In the genomic region with DNA sequence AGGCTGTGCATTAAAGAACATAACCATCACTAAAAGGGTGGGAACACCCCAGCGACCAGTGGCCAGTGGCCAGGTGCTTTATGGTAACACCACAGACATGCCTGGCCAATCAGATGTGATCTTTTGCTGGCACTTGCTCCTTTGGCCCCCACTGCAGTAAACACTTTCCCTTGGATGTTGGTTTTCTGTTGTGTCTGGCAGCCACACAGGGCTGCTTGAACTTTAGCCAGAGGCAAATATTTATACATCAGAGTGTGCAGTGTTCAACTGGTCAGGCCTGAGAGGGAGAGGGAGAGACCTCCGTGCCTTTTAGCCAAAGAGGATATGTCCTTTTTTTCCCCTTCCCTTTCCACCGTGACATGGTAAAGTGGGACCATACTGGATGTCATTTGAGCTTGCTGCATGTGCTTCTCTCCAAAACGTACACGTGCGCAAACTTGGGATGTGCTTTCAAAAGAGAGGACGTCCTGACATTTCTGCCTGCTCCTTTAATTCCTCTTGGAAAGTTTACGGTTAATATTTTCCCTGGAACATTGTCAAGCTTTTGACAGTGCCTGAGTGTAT, we compare ENCODE assay signal across 1 cellular context.
TF ChIP-seq lines count a peak whose summit lies in the region.

No MANE protein-coding gene starts in this region.

TF ChIP-seq in HepG2, 621 proteins besides CTCF, POLR2A, EP300 and RAD21 (continued from another document and continues in another):
- TF ChIP-seq ZNF703 (CRISPR knock-in tag; IDR thresholded peaks at IDR 0.05; ENCODE audit: borderline replicate concordance), result no peak
- no peak for TF ChIP-seq MLLT10 (CRISPR knock-in tag; IDR thresholded peaks at IDR 0.05)
- TF ChIP-seq, protein P1, sequence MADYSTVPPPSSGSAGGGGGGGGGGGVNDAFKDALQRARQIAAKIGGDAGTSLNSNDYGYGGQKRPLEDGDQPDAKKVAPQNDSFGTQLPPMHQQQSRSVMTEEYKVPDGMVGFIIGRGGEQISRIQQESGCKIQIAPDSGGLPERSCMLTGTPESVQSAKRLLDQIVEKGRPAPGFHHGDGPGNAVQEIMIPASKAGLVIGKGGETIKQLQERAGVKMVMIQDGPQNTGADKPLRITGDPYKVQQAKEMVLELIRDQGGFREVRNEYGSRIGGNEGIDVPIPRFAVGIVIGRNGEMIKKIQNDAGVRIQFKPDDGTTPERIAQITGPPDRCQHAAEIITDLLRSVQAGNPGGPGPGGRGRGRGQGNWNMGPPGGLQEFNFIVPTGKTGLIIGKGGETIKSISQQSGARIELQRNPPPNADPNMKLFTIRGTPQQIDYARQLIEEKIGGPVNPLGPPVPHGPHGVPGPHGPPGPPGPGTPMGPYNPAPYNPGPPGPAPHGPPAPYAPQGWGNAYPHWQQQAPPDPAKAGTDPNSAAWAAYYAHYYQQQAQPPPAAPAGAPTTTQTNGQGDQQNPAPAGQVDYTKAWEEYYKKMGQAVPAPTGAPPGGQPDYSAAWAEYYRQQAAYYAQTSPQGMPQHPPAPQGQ (CRISPR knock-in tag; IDR thresholded peaks at IDR 0.05; ENCODE audit: borderline replicate concordance), result no peak
- TF ChIP-seq, protein P2, sequence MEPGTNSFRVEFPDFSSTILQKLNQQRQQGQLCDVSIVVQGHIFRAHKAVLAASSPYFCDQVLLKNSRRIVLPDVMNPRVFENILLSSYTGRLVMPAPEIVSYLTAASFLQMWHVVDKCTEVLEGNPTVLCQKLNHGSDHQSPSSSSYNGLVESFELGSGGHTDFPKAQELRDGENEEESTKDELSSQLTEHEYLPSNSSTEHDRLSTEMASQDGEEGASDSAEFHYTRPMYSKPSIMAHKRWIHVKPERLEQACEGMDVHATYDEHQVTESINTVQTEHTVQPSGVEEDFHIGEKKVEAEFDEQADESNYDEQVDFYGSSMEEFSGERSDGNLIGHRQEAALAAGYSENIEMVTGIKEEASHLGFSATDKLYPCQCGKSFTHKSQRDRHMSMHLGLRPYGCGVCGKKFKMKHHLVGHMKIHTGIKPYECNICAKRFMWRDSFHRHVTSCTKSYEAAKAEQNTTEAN (CRISPR knock-in tag; conservative IDR thresholded peaks at IDR 0.05), result peak; percentile 85
- TF ChIP-seq, protein P3, sequence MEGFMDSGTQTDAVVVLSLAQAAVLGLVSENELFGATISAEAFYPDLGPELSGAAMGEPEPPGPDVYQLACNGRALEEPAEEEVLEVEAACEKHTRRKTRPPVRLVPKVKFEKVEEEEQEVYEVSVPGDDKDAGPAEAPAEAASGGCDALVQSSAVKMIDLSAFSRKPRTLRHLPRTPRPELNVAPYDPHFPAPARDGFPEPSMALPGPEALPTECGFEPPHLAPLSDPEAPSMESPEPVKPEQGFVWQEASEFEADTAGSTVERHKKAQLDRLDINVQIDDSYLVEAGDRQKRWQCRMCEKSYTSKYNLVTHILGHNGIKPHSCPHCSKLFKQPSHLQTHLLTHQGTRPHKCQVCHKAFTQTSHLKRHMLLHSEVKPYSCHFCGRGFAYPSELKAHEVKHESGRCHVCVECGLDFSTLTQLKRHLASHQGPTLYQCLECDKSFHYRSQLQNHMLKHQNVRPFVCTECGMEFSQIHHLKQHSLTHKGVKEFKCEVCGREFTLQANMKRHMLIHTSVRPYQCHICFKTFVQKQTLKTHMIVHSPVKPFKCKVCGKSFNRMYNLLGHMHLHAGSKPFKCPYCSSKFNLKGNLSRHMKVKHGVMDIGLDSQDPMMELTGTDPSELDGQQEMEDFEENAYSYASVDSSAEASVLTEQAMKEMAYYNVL (CRISPR knock-in tag; IDR thresholded peaks at IDR 0.05; ENCODE audit: borderline replicate concordance), result peak; percentile 86; the same call in 1 of the 2 replicates
- TF ChIP-seq, protein P4, sequence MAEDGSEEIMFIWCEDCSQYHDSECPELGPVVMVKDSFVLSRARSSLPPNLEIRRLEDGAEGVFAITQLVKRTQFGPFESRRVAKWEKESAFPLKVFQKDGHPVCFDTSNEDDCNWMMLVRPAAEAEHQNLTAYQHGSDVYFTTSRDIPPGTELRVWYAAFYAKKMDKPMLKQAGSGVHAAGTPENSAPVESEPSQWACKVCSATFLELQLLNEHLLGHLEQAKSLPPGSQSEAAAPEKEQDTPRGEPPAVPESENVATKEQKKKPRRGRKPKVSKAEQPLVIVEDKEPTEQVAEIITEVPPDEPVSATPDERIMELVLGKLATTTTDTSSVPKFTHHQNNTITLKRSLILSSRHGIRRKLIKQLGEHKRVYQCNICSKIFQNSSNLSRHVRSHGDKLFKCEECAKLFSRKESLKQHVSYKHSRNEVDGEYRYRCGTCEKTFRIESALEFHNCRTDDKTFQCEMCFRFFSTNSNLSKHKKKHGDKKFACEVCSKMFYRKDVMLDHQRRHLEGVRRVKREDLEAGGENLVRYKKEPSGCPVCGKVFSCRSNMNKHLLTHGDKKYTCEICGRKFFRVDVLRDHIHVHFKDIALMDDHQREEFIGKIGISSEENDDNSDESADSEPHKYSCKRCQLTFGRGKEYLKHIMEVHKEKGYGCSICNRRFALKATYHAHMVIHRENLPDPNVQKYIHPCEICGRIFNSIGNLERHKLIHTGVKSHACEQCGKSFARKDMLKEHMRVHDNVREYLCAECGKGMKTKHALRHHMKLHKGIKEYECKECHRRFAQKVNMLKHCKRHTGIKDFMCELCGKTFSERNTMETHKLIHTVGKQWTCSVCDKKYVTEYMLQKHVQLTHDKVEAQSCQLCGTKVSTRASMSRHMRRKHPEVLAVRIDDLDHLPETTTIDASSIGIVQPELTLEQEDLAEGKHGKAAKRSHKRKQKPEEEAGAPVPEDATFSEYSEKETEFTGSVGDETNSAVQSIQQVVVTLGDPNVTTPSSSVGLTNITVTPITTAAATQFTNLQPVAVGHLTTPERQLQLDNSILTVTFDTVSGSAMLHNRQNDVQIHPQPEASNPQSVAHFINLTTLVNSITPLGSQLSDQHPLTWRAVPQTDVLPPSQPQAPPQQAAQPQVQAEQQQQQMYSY (CRISPR knock-in tag; IDR thresholded peaks at IDR 0.05), result 0 out of 2 replicates have a peak, but pooled peaks have one; percentile 27
- 0 out of 2 replicates have a peak, but pooled peaks have one; percentile 5 for TF ChIP-seq ZMAT3 (CRISPR knock-in tag; conservative IDR thresholded peaks at IDR 0.05)
- 0 out of 2 replicates have a peak, but pooled peaks have one; percentile 64 for TF ChIP-seq ZFP37 (CRISPR knock-in tag; IDR thresholded peaks at IDR 0.05; ENCODE audit: borderline replicate concordance)
- TF ChIP-seq ZBTB7B (CRISPR knock-in tag; IDR thresholded peaks at IDR 0.05), result peak; percentile 42; the same call in 1 of the 2 replicates
- no peak for TF ChIP-seq NPAS2 (CRISPR knock-in tag; IDR thresholded peaks at IDR 0.05; ENCODE audit: borderline replicate concordance)
- no peak for TF ChIP-seq REXO4 (CRISPR knock-in tag; IDR thresholded peaks at IDR 0.05; ENCODE audit: borderline replicate concordance)
- TF ChIP-seq, protein P5, sequence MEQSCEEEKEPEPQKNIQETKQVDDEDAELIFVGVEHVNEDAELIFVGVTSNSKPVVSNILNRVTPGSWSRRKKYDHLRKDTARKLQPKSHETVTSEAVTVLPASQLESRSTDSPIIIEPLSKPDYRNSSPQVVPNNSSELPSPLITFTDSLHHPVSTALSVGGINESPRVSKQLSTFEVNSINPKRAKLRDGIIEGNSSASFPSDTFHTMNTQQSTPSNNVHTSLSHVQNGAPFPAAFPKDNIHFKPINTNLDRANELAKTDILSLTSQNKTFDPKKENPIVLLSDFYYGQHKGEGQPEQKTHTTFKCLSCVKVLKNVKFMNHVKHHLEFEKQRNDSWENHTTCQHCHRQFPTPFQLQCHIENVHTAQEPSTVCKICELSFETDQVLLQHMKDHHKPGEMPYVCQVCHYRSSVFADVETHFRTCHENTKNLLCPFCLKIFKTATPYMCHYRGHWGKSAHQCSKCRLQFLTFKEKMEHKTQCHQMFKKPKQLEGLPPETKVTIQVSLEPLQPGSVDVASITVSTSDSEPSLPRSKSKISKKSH (CRISPR knock-in tag; IDR thresholded peaks at IDR 0.05; ENCODE audit: borderline replicate concordance), result no peak
- no peak for TF ChIP-seq ZNF282 (IDR thresholded peaks at IDR 0.05; ENCODE audit: partially characterized antibody)
- no peak for TF ChIP-seq ZBTB1 (CRISPR knock-in tag; IDR thresholded peaks at IDR 0.05; ENCODE audit: borderline replicate concordance)
- no peak for TF ChIP-seq ZNF557 (CRISPR knock-in tag; IDR thresholded peaks at IDR 0.05)
- peak; percentile 84 for TF ChIP-seq ISL2 (CRISPR knock-in tag; IDR thresholded peaks at IDR 0.05)
- TF ChIP-seq, protein P6, sequence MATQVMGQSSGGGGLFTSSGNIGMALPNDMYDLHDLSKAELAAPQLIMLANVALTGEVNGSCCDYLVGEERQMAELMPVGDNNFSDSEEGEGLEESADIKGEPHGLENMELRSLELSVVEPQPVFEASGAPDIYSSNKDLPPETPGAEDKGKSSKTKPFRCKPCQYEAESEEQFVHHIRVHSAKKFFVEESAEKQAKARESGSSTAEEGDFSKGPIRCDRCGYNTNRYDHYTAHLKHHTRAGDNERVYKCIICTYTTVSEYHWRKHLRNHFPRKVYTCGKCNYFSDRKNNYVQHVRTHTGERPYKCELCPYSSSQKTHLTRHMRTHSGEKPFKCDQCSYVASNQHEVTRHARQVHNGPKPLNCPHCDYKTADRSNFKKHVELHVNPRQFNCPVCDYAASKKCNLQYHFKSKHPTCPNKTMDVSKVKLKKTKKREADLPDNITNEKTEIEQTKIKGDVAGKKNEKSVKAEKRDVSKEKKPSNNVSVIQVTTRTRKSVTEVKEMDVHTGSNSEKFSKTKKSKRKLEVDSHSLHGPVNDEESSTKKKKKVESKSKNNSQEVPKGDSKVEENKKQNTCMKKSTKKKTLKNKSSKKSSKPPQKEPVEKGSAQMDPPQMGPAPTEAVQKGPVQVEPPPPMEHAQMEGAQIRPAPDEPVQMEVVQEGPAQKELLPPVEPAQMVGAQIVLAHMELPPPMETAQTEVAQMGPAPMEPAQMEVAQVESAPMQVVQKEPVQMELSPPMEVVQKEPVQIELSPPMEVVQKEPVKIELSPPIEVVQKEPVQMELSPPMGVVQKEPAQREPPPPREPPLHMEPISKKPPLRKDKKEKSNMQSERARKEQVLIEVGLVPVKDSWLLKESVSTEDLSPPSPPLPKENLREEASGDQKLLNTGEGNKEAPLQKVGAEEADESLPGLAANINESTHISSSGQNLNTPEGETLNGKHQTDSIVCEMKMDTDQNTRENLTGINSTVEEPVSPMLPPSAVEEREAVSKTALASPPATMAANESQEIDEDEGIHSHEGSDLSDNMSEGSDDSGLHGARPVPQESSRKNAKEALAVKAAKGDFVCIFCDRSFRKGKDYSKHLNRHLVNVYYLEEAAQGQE (IDR thresholded peaks at IDR 0.05; ENCODE audit: borderline replicate concordance in 1 of 2, low read depth in 1 of 2, low read length in 2 of 2), result peak in 1 of 2 experiments; percentile 67; a peak in 2 of 4 replicates
- TF ChIP-seq, protein P7, sequence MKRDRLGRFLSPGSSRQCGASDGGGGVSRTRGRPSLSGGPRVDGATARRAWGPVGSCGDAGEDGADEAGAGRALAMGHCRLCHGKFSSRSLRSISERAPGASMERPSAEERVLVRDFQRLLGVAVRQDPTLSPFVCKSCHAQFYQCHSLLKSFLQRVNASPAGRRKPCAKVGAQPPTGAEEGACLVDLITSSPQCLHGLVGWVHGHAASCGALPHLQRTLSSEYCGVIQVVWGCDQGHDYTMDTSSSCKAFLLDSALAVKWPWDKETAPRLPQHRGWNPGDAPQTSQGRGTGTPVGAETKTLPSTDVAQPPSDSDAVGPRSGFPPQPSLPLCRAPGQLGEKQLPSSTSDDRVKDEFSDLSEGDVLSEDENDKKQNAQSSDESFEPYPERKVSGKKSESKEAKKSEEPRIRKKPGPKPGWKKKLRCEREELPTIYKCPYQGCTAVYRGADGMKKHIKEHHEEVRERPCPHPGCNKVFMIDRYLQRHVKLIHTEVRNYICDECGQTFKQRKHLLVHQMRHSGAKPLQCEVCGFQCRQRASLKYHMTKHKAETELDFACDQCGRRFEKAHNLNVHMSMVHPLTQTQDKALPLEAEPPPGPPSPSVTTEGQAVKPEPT (CRISPR knock-in tag; IDR thresholded peaks at IDR 0.05; ENCODE audit: low read depth), result no peak
- TF ChIP-seq ZNF567 (CRISPR knock-in tag; IDR thresholded peaks at IDR 0.05; ENCODE audit: borderline replicate concordance), result no peak
- TF ChIP-seq MTF2 (CRISPR knock-in tag; IDR thresholded peaks at IDR 0.05; ENCODE audit: borderline replicate concordance), result no peak
- no peak for TF ChIP-seq KLF13 (CRISPR knock-in tag; IDR thresholded peaks at IDR 0.05)
- TF ChIP-seq ZNF740 (CRISPR knock-in tag; IDR thresholded peaks at IDR 0.05), result no peak
- TF ChIP-seq, protein P8, sequence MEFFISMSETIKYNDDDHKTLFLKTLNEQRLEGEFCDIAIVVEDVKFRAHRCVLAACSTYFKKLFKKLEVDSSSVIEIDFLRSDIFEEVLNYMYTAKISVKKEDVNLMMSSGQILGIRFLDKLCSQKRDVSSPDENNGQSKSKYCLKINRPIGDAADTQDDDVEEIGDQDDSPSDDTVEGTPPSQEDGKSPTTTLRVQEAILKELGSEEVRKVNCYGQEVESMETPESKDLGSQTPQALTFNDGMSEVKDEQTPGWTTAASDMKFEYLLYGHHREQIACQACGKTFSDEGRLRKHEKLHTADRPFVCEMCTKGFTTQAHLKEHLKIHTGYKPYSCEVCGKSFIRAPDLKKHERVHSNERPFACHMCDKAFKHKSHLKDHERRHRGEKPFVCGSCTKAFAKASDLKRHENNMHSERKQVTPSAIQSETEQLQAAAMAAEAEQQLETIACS (CRISPR knock-in tag; IDR thresholded peaks at IDR 0.05), result no peak
- peak; percentile 55; the same call in 1 of the 2 replicates for TF ChIP-seq HNF1A (IDR thresholded peaks at IDR 0.05; ENCODE audit: low read depth)
- peak; percentile 52; the same call in 1 of the 2 replicates for TF ChIP-seq HNF1A (CRISPR knock-in tag; IDR thresholded peaks at IDR 0.05; ENCODE audit: borderline replicate concordance)
- TF ChIP-seq ELF3 (CRISPR knock-in tag; IDR thresholded peaks at IDR 0.05), result peak; percentile 72
- no peak for TF ChIP-seq ZNF496 (CRISPR knock-in tag; IDR thresholded peaks at IDR 0.05; ENCODE audit: insufficient replicate concordance)
